In genomic region chr1:53672243-53672642, GRCh38 we compare ENCODE assay signal across 18 cellular contexts.
DNase-seq lines count a peak whose midpoint lies in the region; ATAC-seq and TF ChIP-seq lines count a peak whose summit lies in the region.
"Had no signal": no experiment of that assay in that cellular context is flagged by ENCODE, and none has a peak within 500 bp of the region (broad histone marks: within the 10 kb centered on the region; RNA-seq: fewer than 3 reads in every experiment).

No MANE protein-coding gene starts in this region.

- no peak overlapping the region for H3K27ac ChIP-seq in SK-N-SH (ENCODE audit: low read depth in 2 of 2, low read length in 1 of 2)
- H3K27ac ChIP-seq in HEK293 (ENCODE audit: extremely low read depth, low read depth, low read length): no peak overlapping the region
- H3K27ac ChIP-seq in neuronal stem cell (replicated peaks; ENCODE audit: low read length): no peak overlapping the region
- no peak overlapping the region for H3K27ac ChIP-seq in spleen
- no peak overlapping the region for H3K27ac ChIP-seq in MM.1S (ENCODE audit: low read length)
- H3K27ac ChIP-seq: 22Rv1, BLaER1, C4-2B had no signal

- no peak for DNase-seq in SK-N-SH
- DNase-seq in neuronal stem cell (ENCODE audit: low spot score): no peak
- DNase-seq in spleen: peak; percentile 15
- no peak for DNase-seq in nucleus accumbens (lab: John Stamatoyannopoulos, UW)
- no peak for DNase-seq in MM.1S
- DNase-seq: Caco-2; CD4-positive, CD25-positive, alpha-beta regulatory T cell; CD8-positive, alpha-beta T cell; DMS153; DND-41; GOT3; H7; HCEC 1CT had no signal

- no peak for TF ChIP-seq CTCF in SK-N-SH (IDR thresholded peaks at IDR 0.05)
- TF ChIP-seq CTCF in HEK293 (tag by site-specific recombination; IDR thresholded peaks at IDR 0.05): no peak
- TF ChIP-seq CTCF in spleen (IDR thresholded peaks at IDR 0.05 in 8 of 11, conservative IDR thresholded peaks at IDR 0.05 in 3 of 11): no peak
- no peak for TF ChIP-seq CTCF in MM.1S (IDR thresholded peaks at IDR 0.05; ENCODE audit: low read length)

- intact Hi-C loops in spleen (cut with DNase I; ENCODE audit: low total_unique reads): no loop called here

- H3K4me2 ChIP-seq in SK-N-SH (no peak overlapping the region), neuronal stem cell (ENCODE audit: insufficient read depth, low read length, poor library complexity, severe bottlenecking) (no peak overlapping the region), MM.1S (ENCODE audit: low read depth, low read length) (no peak overlapping the region)
- H3K4me2 ChIP-seq: BLaER1 had no signal

- H3K4me1 ChIP-seq in SK-N-SH (ENCODE audit: control insufficient read depth in 1 of 2, insufficient read depth in 2 of 2, low read depth in 1 of 2, low read length in 1 of 2) (peaks cover 0 to 40% of the 10 kb centered on the region in 2 experiments; a peak in 2 of 4 replicates), HEK293 (ENCODE audit: control insufficient read depth, insufficient read depth, low read length) (no peaks in the 10 kb centered on the region), neuronal stem cell (ENCODE audit: control insufficient read depth in 2 of 2, insufficient read depth in 1 of 2, low read depth in 1 of 2, low read length in 2 of 2) (peaks cover 0 to 7% of the 10 kb centered on the region in 2 donors), spleen (no peaks in the 10 kb centered on the region), MM.1S (ENCODE audit: low read length) (peaks cover 12% of the 10 kb centered on the region)
- H3K4me1 ChIP-seq: BLaER1, Caco-2 had no signal

- no peak overlapping the region for H3K18ac ChIP-seq in neuronal stem cell (ENCODE audit: low read length)

- no peak overlapping the region for H4K8ac ChIP-seq in neuronal stem cell (ENCODE audit: low read depth, low read length)

- no peak overlapping the region for H2BK5ac ChIP-seq in neuronal stem cell (ENCODE audit: low read length)

- H3K4me3 ChIP-seq in SK-N-SH (ENCODE audit: low read depth in 2 of 2, low read length in 1 of 2) (no peak overlapping the region), HEK293 (ENCODE audit: low read depth, low read length) (no peak overlapping the region), neuronal stem cell (ENCODE audit: low read length in 2 of 2) (no peak overlapping the region), spleen (no peak overlapping the region), MM.1S (ENCODE audit: low read length) (no peak overlapping the region)
- H3K4me3 ChIP-seq: BLaER1 had no signal

- H3K27me3 ChIP-seq in SK-N-SH (ENCODE audit: insufficient read depth): no peaks in the 10 kb centered on the region
- peaks cover 0 to 43% (median 0%) of the 10 kb centered on the region in 3 experiments for H3K27me3 ChIP-seq in neuronal stem cell (ENCODE audit: control insufficient read depth in 3 of 3, insufficient read depth in 3 of 3, low read depth in 1 of 3, low read length in 3 of 3)
- no peaks in the 10 kb centered on the region for H3K27me3 ChIP-seq in spleen (replicated peaks in 1 of 7)
- no peaks in the 10 kb centered on the region for H3K27me3 ChIP-seq in MM.1S (replicated peaks; ENCODE audit: insufficient read depth, low read length)
- H3K27me3 ChIP-seq: BLaER1 had no signal

- no peak overlapping the region for H3K23ac ChIP-seq in neuronal stem cell (ENCODE audit: low read depth, low read length, poor library complexity)

- no peak overlapping the region for H2BK120ac ChIP-seq in neuronal stem cell (ENCODE audit: low read depth, low read length)

- H3K36me3 ChIP-seq in SK-N-SH (replicated peaks in 1 of 2; ENCODE audit: control insufficient read depth in 1 of 2, insufficient read depth in 2 of 2, low read length in 1 of 2) (no peaks in the 10 kb centered on the region), HEK293 (ENCODE audit: control insufficient read depth in 2 of 2, insufficient read depth in 1 of 2, low read length in 2 of 2) (no peaks in the 10 kb centered on the region), neuronal stem cell (replicated peaks in 1 of 2; ENCODE audit: control insufficient read depth in 2 of 2, insufficient read depth in 2 of 2, low read length in 2 of 2) (no peaks in the 10 kb centered on the region), spleen (no peaks in the 10 kb centered on the region), MM.1S (replicated peaks; ENCODE audit: insufficient read depth, low read length) (no peaks in the 10 kb centered on the region)
- H3K36me3 ChIP-seq: BLaER1 had no signal

- H3K4ac ChIP-seq in neuronal stem cell (ENCODE audit: low read length): no peak overlapping the region

- no peaks in the 10 kb centered on the region for H3F3A ChIP-seq in SK-N-SH (replicated peaks; ENCODE audit: insufficient read depth)
- H3F3A ChIP-seq in MM.1S (ENCODE audit: insufficient read depth, low read length): no peaks in the 10 kb centered on the region

- CTCF ChIA-PET in SK-N-SH (lab: Yijun Ruan, JAX): interaction anchor here (1.4 kb wide), 1 partner anchor 22 kb away, joined by 3 read pairs; no protein-coding TSS in a partner anchor
- CTCF ChIA-PET in HEK293 (lab: Yijun Ruan, JAX): interaction anchor here (0.5 kb wide), 1 partner anchor 202 kb away, joined by 3 read pairs; no protein-coding TSS in a partner anchor

- POLR2A ChIA-PET in SK-N-SH (lab: Yijun Ruan, JAX): no interaction called here
- POLR2A ChIA-PET in HEK293 (lab: Yijun Ruan, JAX): no interaction called here

- peak overlapping the region; percentile 70 for H2AK5ac ChIP-seq in neuronal stem cell (ENCODE audit: low read depth, low read length)

- H2BK12ac ChIP-seq in neuronal stem cell (ENCODE audit: low read length): no peak overlapping the region

- H4K20me1 ChIP-seq in SK-N-SH (ENCODE audit: insufficient read depth) (no peaks in the 10 kb centered on the region), MM.1S (ENCODE audit: insufficient read depth, low read length) (no peaks in the 10 kb centered on the region)
- H4K20me1 ChIP-seq: BLaER1 had no signal

- TF ChIP-seq RAD21 in SK-N-SH (IDR thresholded peaks at IDR 0.05; ENCODE audit: low read length): no peak

- H3K79me2 ChIP-seq in SK-N-SH (ENCODE audit: insufficient read depth) (no peaks in the 10 kb centered on the region), MM.1S (ENCODE audit: low read length) (no peaks in the 10 kb centered on the region)

- H3K9me2 ChIP-seq in SK-N-SH (no peaks in the 10 kb centered on the region), MM.1S (replicated peaks; ENCODE audit: insufficient read depth, low read length) (no peaks in the 10 kb centered on the region)

- no peak for ATAC-seq in SK-N-SH treated with all-trans-retinoic acid at 6 μM for 48 hours
- ATAC-seq: CD8-positive, alpha-beta T cell had no signal

- peak overlapping the region; percentile 18 for H2BK15ac ChIP-seq in neuronal stem cell (ENCODE audit: low read length)

- no peak overlapping the region for H4K91ac ChIP-seq in neuronal stem cell (ENCODE audit: low read depth, low read length, poor library complexity)

- no peaks in the 10 kb centered on the region for H3K9me3 ChIP-seq in SK-N-SH
- H3K9me3 ChIP-seq in HEK293 (ENCODE audit: control insufficient read depth, insufficient read depth, low read depth, low read length): no peaks in the 10 kb centered on the region
- H3K9me3 ChIP-seq in neuronal stem cell (replicated peaks in 1 of 2; ENCODE audit: control insufficient read depth in 2 of 2, insufficient read depth in 1 of 2, low read depth in 1 of 2, low read length in 2 of 2): no peaks in the 10 kb centered on the region
- H3K9me3 ChIP-seq in spleen: no peaks in the 10 kb centered on the region
- no peaks in the 10 kb centered on the region for H3K9me3 ChIP-seq in MM.1S (replicated peaks; ENCODE audit: insufficient read depth, low read length)
- H3K9me3 ChIP-seq: BLaER1, Caco-2 had no signal

- no peak overlapping the region for H3K14ac ChIP-seq in neuronal stem cell (ENCODE audit: low read length)

- no peak for TF ChIP-seq POLR2A in spleen (IDR thresholded peaks at IDR 0.05)

- TF ChIP-seq EP300 in SK-N-SH (IDR thresholded peaks at IDR 0.05; ENCODE audit: borderline replicate concordance in 1 of 2, low read depth in 1 of 2, low read length in 1 of 2): no peak

- H2AFZ ChIP-seq in SK-N-SH (ENCODE audit: low read depth) (no peak overlapping the region), neuronal stem cell (ENCODE audit: low read length) (no peak overlapping the region), MM.1S (ENCODE audit: low read length) (no peak overlapping the region)

- no peaks in the 10 kb centered on the region for H3K79me1 ChIP-seq in neuronal stem cell (ENCODE audit: low read depth, low read length)

- 83% methylated on average over 4 of the region's 5 CpGs for WGBS in SK-N-SH (ENCODE audit: low lambda C conversion rate)
- WGBS in neuronal stem cell (ENCODE audit: extremely low coverage in 2 of 2, insufficient read length in 2 of 2, insufficient replicate concordance in 1 of 2), 2 donors: no CpG with 5 or more reads among the region's 5 CpGs
- 93 to 98% (median 94%) methylated on average over 5 of the region's 5 CpGs for WGBS in spleen, 5 donors

- no peak overlapping the region for H3K9ac ChIP-seq in SK-N-SH
- H3K9ac ChIP-seq in neuronal stem cell (ENCODE audit: low read depth, low read length, poor library complexity): no peak overlapping the region
- no peak overlapping the region for H3K9ac ChIP-seq in MM.1S (ENCODE audit: low read length)
- H3K9ac ChIP-seq: BLaER1 had no signal

TF ChIP-seq in SK-N-SH treated with all-trans-retinoic acid at 6 μM for 48 hours, 23 proteins besides CTCF, POLR2A, EP300 and RAD21 (continues in another document):
- TF ChIP-seq ZFP3 (CRISPR knock-in tag; IDR thresholded peaks at IDR 0.05): 0 out of 2 replicates have a peak, but pooled peaks have one; percentile 51

TF ChIP-seq in SK-N-SH, 30 proteins besides CTCF, POLR2A, EP300 and RAD21 (continues in another document):
- TF ChIP-seq EZH2phosphoT487 (IDR thresholded peaks at IDR 0.05; ENCODE audit: borderline replicate concordance, low read depth) (no peak), FOXM1 (IDR thresholded peaks at IDR 0.05; ENCODE audit: low read depth) (no peak), SIN3A (IDR thresholded peaks at IDR 0.05; ENCODE audit: borderline replicate concordance, low read depth, low read length) (no peak)

TF ChIP-seq in HEK293, 187 proteins besides CTCF, POLR2A, EP300 and RAD21:
- TF ChIP-seq ZFP3 (tag by site-specific recombination; IDR thresholded peaks at IDR 0.05; ENCODE audit: low read depth): peak; percentile 69
- peak; percentile 15; the same call in 1 of the 2 replicates for TF ChIP-seq EGR2 (tag by site-specific recombination; IDR thresholded peaks at IDR 0.05; ENCODE audit: low read depth)
- no peak for TF ChIP-seq GLIS2 (tag by site-specific recombination; IDR thresholded peaks at IDR 0.05)
- no peak for TF ChIP-seq ZEB2 (tag by site-specific recombination; IDR thresholded peaks at IDR 0.05)
- TF ChIP-seq ZNF416 (tag by site-specific recombination; IDR thresholded peaks at IDR 0.05): no peak
